Comparison of ENCODE assay signal across 27 cellular contexts in genomic region chr12:112586148-112586783, GRCh38.
"Had no signal": no experiment of that assay in that cellular context is flagged by ENCODE, and none has a peak within 500 bp of the region (broad histone marks: within the 10 kb centered on the region; RNA-seq: fewer than 3 reads in every experiment).

No MANE protein-coding gene starts in this region.

- H3K27me3 ChIP-seq: pancreas, testis, tibial artery, vagina had no signal

- H3K36me3 ChIP-seq: neutrophil, pancreas, spleen, suprapubic skin, tibial artery, transverse colon, vagina had no signal

- H3K9me3 ChIP-seq: neutrophil, pancreas, psoas muscle, spleen, suprapubic skin, testis, tibial artery, transverse colon, vagina had no signal

- H3K4me3 ChIP-seq: pancreas, psoas muscle, skin epidermis, smooth muscle cell, spleen, suprapubic skin, testis, tibial artery, transverse colon, vagina had no signal

- H3K4me1 ChIP-seq: pancreas, psoas muscle, spleen, suprapubic skin, testis, tibial artery, transverse colon, vagina had no signal

- H3K27ac ChIP-seq: neutrophil, pancreas, psoas muscle, skin epidermis, spleen, suprapubic skin, testis, tibial artery, transverse colon, vagina had no signal

- ATAC-seq: naive thymus-derived CD8-positive, alpha-beta T cell; natural killer cell treated with Interleukin-12 subunit alpha and Interleukin-12 subunit beta and Interleukin-15 and Interleukin-18, amount 100 ng/mL, for 72 hours; pancreas; psoas muscle; right cardiac atrium; sciatic nerve; stimulated activated memory B cell treated with anti-CD40 and anti-IgM and Interleukin-4, amounts not matched to agents 10 μg/mL and 1 μg/mL and 100 μg/mL, for 72 hours; stimulated activated naive CD8-positive, alpha-beta T cell treated with anti-CD3 and anti-CD28 coated beads, Interleukin-15, amount 100 ng/mL, for 72 hours; stimulated activated naive CD8-positive, alpha-beta T cell treated with anti-CD3 and anti-CD28 coated beads, Interleukin-15, Interleukin-2, amounts not matched to agents 100 U/mL and 50 U/mL, for 24 hours had no signal

- DNase-seq: naive thymus-derived CD8-positive, alpha-beta T cell; nephron progenitor cell; nucleus accumbens; pancreas; psoas muscle; right cardiac atrium; spleen; stimulated activated CD4-positive, alpha-beta T cell treated with anti-CD3 and anti-CD28 coated beads, Interleukin-12 subunit alpha, Interleukin-12 subunit beta, amount 100 ng/mL, for 4 hours; stimulated activated CD4-positive, alpha-beta T cell treated with anti-CD3 and anti-CD28 coated beads, Interleukin-1b, Interleukin-23, amount 100 ng/mL, for 48 hours; stimulated activated CD4-positive, alpha-beta T cell treated with anti-CD3 and anti-CD28 coated beads, Interleukin-4, amount 100 ng/mL, for 1 hour; stimulated activated CD4-positive, alpha-beta T cell treated with anti-CD3 and anti-CD28 coated beads, Interleukin-4, amount 100 ng/mL, for 4 hours; stimulated activated CD8-positive, alpha-beta memory T cell treated with anti-CD3 and anti-CD28 coated beads, Interleukin-4, amount 100 ng/mL, for 48 hours; stimulated activated naive CD4-positive, alpha-beta T cell; stimulated activated naive CD8-positive, alpha-beta T cell treated with anti-CD3 and anti-CD28 coated beads, Interleukin-15, amount 100 ng/mL, for 72 hours; stimulated activated naive CD8-positive, alpha-beta T cell treated with anti-CD3 and anti-CD28 coated beads, Interleukin-15, Interleukin-2, amounts not matched to agents 100 U/mL and 50 U/mL, for 24 hours; substantia nigra; testis; tibial artery; transverse colon had no signal
